In genomic region chr12:113346387-113346786, GRCh38 we compare ENCODE assay signal across 18 cellular contexts. TPM values are rescaled to one million over a fixed set of nuclear protein-coding genes. Genes with fewer than 3 reads are reported as not detected.
DNase-seq lines count a peak whose midpoint lies in the region; ATAC-seq, FAIRE-seq and TF ChIP-seq lines count a peak whose summit lies in the region.
"Had no signal": no experiment of that assay in that cellular context is flagged by ENCODE, and none has a peak within 500 bp of the region (broad histone marks: within the 10 kb centered on the region; RNA-seq: fewer than 3 reads in every experiment).

No MANE protein-coding gene starts in this region.

- H3K36me3 ChIP-seq in GM12878 (ENCODE audit: control insufficient read depth in 2 of 2, insufficient read depth in 2 of 2, low read length in 1 of 2), result no peaks in the 10 kb centered on the region
- H3K36me3 ChIP-seq in mesenchymal stem cell (ENCODE audit: control insufficient read depth in 1 of 2, insufficient read depth in 2 of 2, low read depth in 1 of 2, low read length in 2 of 2), result no peaks in the 10 kb centered on the region
- H3K36me3 ChIP-seq in upper lobe of left lung, result no peaks in the 10 kb centered on the region
- H3K36me3 ChIP-seq in Karpas-422 (ENCODE audit: insufficient read depth, low read length), result no peaks in the 10 kb centered on the region
- H3K36me3 ChIP-seq: BLaER1 treated with 17β-estradiol and CSF1 and Interleukin-3, amounts not matched to agents 10 nM and 100 nM; HAP-1 had no signal

- 46% methylated on average over 5 of the region's 5 CpGs for whole genome bisulfite sequencing in GM12878 (ENCODE audit: insufficient coverage, insufficient replicate concordance, low lambda C conversion rate, missing lambda C conversion rate)
- 94% methylated on average over 4 of the region's 5 CpGs for WGBS in mesenchymal stem cell
- 83 to 86% methylated on average over 5 of the region's 5 CpGs for WGBS in upper lobe of left lung, 2 donors

- TF ChIP-seq RAD21 in GM12878 (IDR thresholded peaks at IDR 0.05; ENCODE audit: insufficient read depth, low read depth, low read length), result no peak

- intact Hi-C loops in GM12878 (cut with micrococcal nuclease; ENCODE audit: unreplicated experiment), result no loop called here

- no peak for TF ChIP-seq EP300 in GM12878 (IDR thresholded peaks at IDR 0.05; ENCODE audit: borderline replicate concordance in 1 of 2, control insufficient read depth in 1 of 2, low read depth in 2 of 2, low read length in 2 of 2)
- TF ChIP-seq EP300 in upper lobe of left lung (IDR thresholded peaks at IDR 0.05), result no peak

- H3K4me2 ChIP-seq in GM12878 (ENCODE audit: control insufficient read depth, insufficient read depth), result no peak overlapping the region
- no peak overlapping the region for H3K4me2 ChIP-seq in mesenchymal stem cell (ENCODE audit: low read length, poor library complexity, severe bottlenecking)
- no peak overlapping the region for H3K4me2 ChIP-seq in Karpas-422 (ENCODE audit: low read depth, low read length, poor library complexity, severe bottlenecking)
- H3K4me2 ChIP-seq: BLaER1 treated with 17β-estradiol and CSF1 and Interleukin-3, amounts not matched to agents 10 nM and 100 nM had no signal

- no peaks in the 10 kb centered on the region; the same call in 1 of the 2 replicates for H3K4me1 ChIP-seq in GM12878 (ENCODE audit: control insufficient read depth, insufficient read depth, low read length)
- peaks cover 1% of the 10 kb centered on the region for H3K4me1 ChIP-seq in mesenchymal stem cell (ENCODE audit: control insufficient read depth, insufficient read depth, low read depth, low read length)
- H3K4me1 ChIP-seq in upper lobe of left lung, result no peaks in the 10 kb centered on the region
- no peaks in the 10 kb centered on the region for H3K4me1 ChIP-seq in Karpas-422 (ENCODE audit: low read length)

- H3K27me3 ChIP-seq in GM12878 (replicated peaks in 1 of 2; ENCODE audit: control insufficient read depth in 2 of 2, insufficient read depth in 2 of 2, low read length in 1 of 2), result no peaks in the 10 kb centered on the region; a peak in 2 of 4 replicates
- H3K27me3 ChIP-seq in mesenchymal stem cell (ENCODE audit: control insufficient read depth in 1 of 2, insufficient read depth in 1 of 2, low read length in 2 of 2), result peaks cover 0 to 14% of the 10 kb centered on the region in 2 experiments
- H3K27me3 ChIP-seq in upper lobe of left lung, result no peaks in the 10 kb centered on the region
- no peaks in the 10 kb centered on the region for H3K27me3 ChIP-seq in Karpas-422 (ENCODE audit: low read length)
- H3K27me3 ChIP-seq: BLaER1 treated with 17β-estradiol and CSF1 and Interleukin-3, amounts not matched to agents 10 nM and 100 nM had no signal

- RAD21 ChIA-PET in GM12878 (lab: Charles Lee; ENCODE audit: unreplicated experiment), result no interaction called here

- H3K79me1 ChIP-seq in mesenchymal stem cell (replicated peaks; ENCODE audit: low read length, poor library complexity, severe bottlenecking), result no peaks in the 10 kb centered on the region

- H3K9me3 ChIP-seq in GM12878 (replicated peaks; ENCODE audit: control insufficient read depth, insufficient read depth, low read length) (no peaks in the 10 kb centered on the region), mesenchymal stem cell (ENCODE audit: control insufficient read depth, low read length) (no peaks in the 10 kb centered on the region), upper lobe of left lung (no peaks in the 10 kb centered on the region), Karpas-422 (ENCODE audit: low read length) (no peaks in the 10 kb centered on the region)
- H3K9me3 ChIP-seq: BLaER1 treated with 17β-estradiol and CSF1 and Interleukin-3, amounts not matched to agents 10 nM and 100 nM; HAP-1 had no signal

- no peak overlapping the region for H3K14ac ChIP-seq in mesenchymal stem cell (ENCODE audit: low read length in 2 of 2)

- no peak for TF ChIP-seq CTCF in GM12878 (IDR thresholded peaks at IDR 0.05 in 2 of 3, conservative IDR thresholded peaks at IDR 0.05 in 1 of 3; ENCODE audit: control insufficient read depth in 2 of 3, extremely low read depth in 1 of 3, insufficient read depth in 1 of 3, low read depth in 3 of 3, low read length in 3 of 3)
- no peak for TF ChIP-seq CTCF in upper lobe of left lung (IDR thresholded peaks at IDR 0.05)

- H2BK120ac ChIP-seq in mesenchymal stem cell (ENCODE audit: low read depth, low read length), result no peak overlapping the region

- in situ Hi-C loops in GM12878 (cut with MboI), result no loop called here

- no TSS peak for BruUV-seq in GM12878 (replicated peaks; lab: Mats Ljungman, UMichigan)

- no peak overlapping the region for H3K4me3 ChIP-seq in GM12878
- no peak overlapping the region for H3K4me3 ChIP-seq in mesenchymal stem cell (ENCODE audit: insufficient read depth in 1 of 2, low read depth in 1 of 2, low read length in 2 of 2)
- H3K4me3 ChIP-seq in upper lobe of left lung, result no peak overlapping the region
- H3K4me3 ChIP-seq in Karpas-422 (ENCODE audit: low read length), result no peak overlapping the region
- H3K4me3 ChIP-seq: BLaER1 treated with 17β-estradiol and CSF1 and Interleukin-3, amounts not matched to agents 10 nM and 100 nM; HAP-1 had no signal

- ATAC-seq in GM12878 (peak; percentile 66), upper lobe of left lung (ENCODE audit: low FRiP score in 2 of 2) (peak; percentile 24 to 47), HG02571 (IDR thresholded peaks at IDR 0.05; ENCODE audit: unreplicated experiment) (no peak)
- ATAC-seq: HepG2 had no signal

- peak; percentile 73 for DNase-seq in NCI-H82 (lab: John Stamatoyannopoulos, UW)
- DNase-seq in NCI-H82 treated with DMSO at 0.1 percent for 48 hours (lab: John Stamatoyannopoulos, UW; ENCODE audit: unreplicated experiment), result no peak
- no peak for DNase-seq in GM12878 (ENCODE audit: low read depth, low spot score)
- no peak for DNase-seq in mesenchymal stem cell
- no peak for DNase-seq in upper lobe of left lung
- DNase-seq in SHP77 (lab: John Stamatoyannopoulos, UW), result no peak
- no peak for DNase-seq in Karpas-422
- DNase-seq: 8988T; ACHN; CD4-positive, alpha-beta memory T cell; DMS79 had no signal

- FAIRE-seq in GM12878 (lab: Jason Lieb, UNC), result no peak
- FAIRE-seq: GM12891, H1, HepG2, HTR-8/SVneo had no signal

- H2AFZ ChIP-seq in GM12878 (ENCODE audit: control insufficient read depth, low read depth, low read length) (no peak overlapping the region), mesenchymal stem cell (ENCODE audit: low read depth, low read length) (no peak overlapping the region), Karpas-422 (ENCODE audit: low read length) (no peak overlapping the region)

- H4K91ac ChIP-seq in mesenchymal stem cell (ENCODE audit: low read length), result no peak overlapping the region

- no peak overlapping the region for H3K18ac ChIP-seq in mesenchymal stem cell (ENCODE audit: low read depth in 1 of 2, low read length in 2 of 2)

- H3K79me2 ChIP-seq in GM12878 (ENCODE audit: control insufficient read depth, insufficient read depth, low read length) (no peaks in the 10 kb centered on the region), Karpas-422 (ENCODE audit: low read length) (no peaks in the 10 kb centered on the region)

- H4K8ac ChIP-seq in mesenchymal stem cell (ENCODE audit: low read length), result peak overlapping the region; percentile 35

- H2BK12ac ChIP-seq in mesenchymal stem cell (ENCODE audit: low read length in 2 of 2), result no peak overlapping the region

- POLR2A ChIA-PET in GM12878 (lab: Charles Lee), result interaction anchor here (1.2 kb wide), 1 partner anchor 11 kb away, joined by 5 read pairs; the partner anchor contains the start of gene SLC8B1

- H3K4ac ChIP-seq in mesenchymal stem cell (ENCODE audit: low read depth in 1 of 2, low read length in 2 of 2), result no peak overlapping the region

- SMC1A ChIA-PET in GM12878 (lab: Charles Lee; ENCODE audit: uncharacterized antibody, unreplicated experiment), result interaction anchor here (0.6 to 1.0 kb wide), 2 partner anchors 11 to 149 kb away, joined by 3 read pairs; partner anchors contain the start of gene SLC8B1

- no peak overlapping the region for H3K23ac ChIP-seq in mesenchymal stem cell (ENCODE audit: low read length in 2 of 2)

- H4K20me1 ChIP-seq in GM12878 (ENCODE audit: control insufficient read depth, insufficient read depth) (no peaks in the 10 kb centered on the region), Karpas-422 (ENCODE audit: insufficient read depth, low read depth, low read length) (no peaks in the 10 kb centered on the region)
- H4K20me1 ChIP-seq: BLaER1 treated with 17β-estradiol and CSF1 and Interleukin-3, amounts not matched to agents 10 nM and 100 nM had no signal

- H3K9ac ChIP-seq in GM12878 (ENCODE audit: control insufficient read depth, insufficient read depth, low read length), result no peak overlapping the region
- H3K9ac ChIP-seq in mesenchymal stem cell (ENCODE audit: low read length), result no peak overlapping the region
- H3K9ac ChIP-seq in Karpas-422 (ENCODE audit: low read length), result no peak overlapping the region
- H3K9ac ChIP-seq: BLaER1 treated with 17β-estradiol and CSF1 and Interleukin-3, amounts not matched to agents 10 nM and 100 nM had no signal

- no peaks in the 10 kb centered on the region for H3K9me2 ChIP-seq in Karpas-422 (replicated peaks; ENCODE audit: insufficient read depth, low read length)

- no peak overlapping the region for H2BK15ac ChIP-seq in mesenchymal stem cell (ENCODE audit: low read depth, poor library complexity, severe bottlenecking)

- TF ChIP-seq POLR2A in GM12878 (IDR thresholded peaks at IDR 0.05; ENCODE audit: low read depth, low read length) (no peak), upper lobe of left lung (IDR thresholded peaks at IDR 0.05) (no peak)

- CTCF ChIA-PET in GM12878 (lab: Yijun Ruan, JAX), result interaction anchor here (0.5 to 1.2 kb wide), 2 partner anchors 11 to 78 kb away, joined by 3 read pairs; no protein-coding TSS in a partner anchor

- no peak overlapping the region for H3K27ac ChIP-seq in GM12878 (ENCODE audit: control insufficient read depth, insufficient read depth)
- no peak overlapping the region for H3K27ac ChIP-seq in mesenchymal stem cell (ENCODE audit: low read length, poor library complexity, severe bottlenecking)
- H3K27ac ChIP-seq in upper lobe of left lung, result no peak overlapping the region
- H3K27ac ChIP-seq in Karpas-422 (ENCODE audit: low read length), result no peak overlapping the region
- H3K27ac ChIP-seq: BLaER1 treated with 17β-estradiol and CSF1 and Interleukin-3, amounts not matched to agents 10 nM and 100 nM had no signal

- no peak overlapping the region for H2AK5ac ChIP-seq in mesenchymal stem cell (ENCODE audit: low read length, severe bottlenecking)

- no peak overlapping the region for H2BK5ac ChIP-seq in mesenchymal stem cell (ENCODE audit: low read depth, low read length, poor library complexity, severe bottlenecking)

RNA-seq across cellular contexts. Expression of gene SLC8B1, which starts 11.5 kb away (rescaled TPM):
- total RNA-seq in GM12878 (2013; cell fraction: nucleolus; rRNA removed), result 39.5 and 55.8 TPM in 2 replicates
- 4.7 and 7.0 TPM in 2 replicates for total RNA-seq in GM12878 (2014; rRNA removed)
- 4.0 and 4.3 TPM in 2 replicates for total RNA-seq in GM12878 (2014; rRNA removed; fragmentation: Illumina TruSeq; extraction: Trizol)
- total RNA-seq in GM12878 (2021), result 6.9 and 9.5 TPM in 2 replicates
- 2.5 TPM for polyA plus RNA-seq in GM12878 (2011; ENCODE audit: low read depth)
- polyA plus RNA-seq in GM12878 (2011; rRNA removed), result 6.5 and 12.3 TPM in 2 replicates
- 18.4 and 21.2 TPM in 2 replicates for polyA plus RNA-seq in GM12878 (2011; cell fraction: cytosol; rRNA removed)
- 30.6 and 34.0 TPM in 2 replicates for polyA plus RNA-seq in GM12878 (2011; cell fraction: nucleus; rRNA removed)
- polyA plus RNA-seq in GM12878 (2012), result 5.1 and 6.7 TPM in 2 replicates
- polyA plus RNA-seq in GM12878 (2014; fragmentation: Illumina TruSeq; extraction: Trizol), result 4.3 and 4.9 TPM in 2 replicates
- polyA plus RNA-seq in GM12878 (2014; fragmentation: Nextera tagmentation; extraction: Ambion mirVana), result under 1 TPM; 0.18 to 0.20 TPM
- polyA plus RNA-seq in GM12878 (2014; rRNA removed), result 7.8 and 8.4 TPM in 2 replicates
- 1 to 10 TPM; 6.5 to 8.7 TPM for polyA plus RNA-seq in GM12878 (2016; fragmentation: Nextera tagmentation; extraction: Ambion mirVana)
- polyA minus RNA-seq in GM12878 (2011; rRNA and poly(A)+ RNA removed), result 15.9 and 28.0 TPM in 2 replicates
- polyA minus RNA-seq in GM12878 (2011; cell fraction: cytosol; rRNA and poly(A)+ RNA removed), result 4.3 and 6.4 TPM in 2 replicates
- polyA minus RNA-seq in GM12878 (2011; cell fraction: nucleus; rRNA and poly(A)+ RNA removed), result 11.2 and 20.4 TPM in 2 replicates
- polyA plus RNA-seq in mesenchymal stem cell (2013, experiment 1 of 2), result 9.5 TPM
- 9.8 TPM for polyA plus RNA-seq in mesenchymal stem cell (2013, experiment 2 of 2)
- total RNA-seq in upper lobe of left lung, result 100 to 1,000 TPM in 1 of 6 donors, 10 to 100 TPM in 5; 35.9 to 189 (median 44.5) TPM
- 5.9 and 9.0 TPM in 2 replicates for total RNA-seq in Karpas-422 (2014; rRNA removed; shearing (Covaris generic); ENCODE audit: low replicate concordance)

RNA-seq across cellular contexts. Expression of gene PLBD2, which starts 12.0 kb away (rescaled TPM):
- 17.2 and 18.3 TPM in 2 replicates for total RNA-seq in GM12878 (2013; cell fraction: nucleolus; rRNA removed)
- total RNA-seq in GM12878 (2014; rRNA removed) (3.3 and 4.8 TPM in 2 replicates), GM12878 (2014; rRNA removed; fragmentation: Illumina TruSeq; extraction: Trizol) (1.1 and 1.4 TPM in 2 replicates), GM12878 (2021) (16.6 and 16.8 TPM in 2 replicates), upper lobe of left lung (10 to 100 TPM; 19.5 to 60.0 (median 46.4) TPM)
- 5.3 TPM for polyA plus RNA-seq in GM12878 (2011; ENCODE audit: low read depth)
- polyA plus RNA-seq in GM12878 (2011; rRNA removed) (2.4 and 5.0 TPM in 2 replicates), GM12878 (2014; fragmentation: Illumina TruSeq; extraction: Trizol) (9.2 and 9.6 TPM in 2 replicates), GM12878 (2014; fragmentation: Nextera tagmentation; extraction: Ambion mirVana) (1 to 10 TPM; 1.6 to 2.3 TPM), GM12878 (2014; rRNA removed) (6.9 and 7.8 TPM in 2 replicates), GM12878 (2016; fragmentation: Nextera tagmentation; extraction: Ambion mirVana) (10 to 100 TPM in 1 of 2 experiments, 1 to 10 TPM in 1; 9.3 to 14.9 TPM)
- 7.0 and 8.4 TPM in 2 replicates for polyA plus RNA-seq in GM12878 (2011; cell fraction: cytosol; rRNA removed)
- polyA plus RNA-seq in GM12878 (2011; cell fraction: nucleus; rRNA removed), result 6.0 and 9.9 TPM in 2 replicates
- polyA plus RNA-seq in GM12878 (2012), result 6.8 and 7.4 TPM in 2 replicates
- polyA minus RNA-seq in GM12878 (2011; rRNA and poly(A)+ RNA removed), result 6.9 and 8.5 TPM in 2 replicates
- polyA minus RNA-seq in GM12878 (2011; cell fraction: cytosol; rRNA and poly(A)+ RNA removed), result 6.9 and 9.3 TPM in 2 replicates
- polyA minus RNA-seq in GM12878 (2011; cell fraction: nucleus; rRNA and poly(A)+ RNA removed), result 2.8 and 5.1 TPM in 2 replicates
- 165 TPM for polyA plus RNA-seq in mesenchymal stem cell (2013, experiment 1 of 2)
- polyA plus RNA-seq in mesenchymal stem cell (2013, experiment 2 of 2), result 149 TPM
- 6.5 and 11.8 TPM in 2 replicates for total RNA-seq in Karpas-422 (2014; rRNA removed; shearing (Covaris generic); ENCODE audit: low replicate concordance)

RNA-seq across cellular contexts. Expression of gene SDS, which starts 57.3 kb away (rescaled TPM):
- not detected in 2 replicates for total RNA-seq in GM12878 (2013; cell fraction: nucleolus; rRNA removed)
- total RNA-seq in GM12878 (2014; rRNA removed), result not detected in 2 replicates
- not detected in 2 replicates for total RNA-seq in GM12878 (2014; rRNA removed; fragmentation: Illumina TruSeq; extraction: Trizol)
- total RNA-seq in GM12878 (2021), result 0.18 TPM in 1 of 2 replicates, not detected in the other
- polyA plus RNA-seq in GM12878 (2011; ENCODE audit: low read depth), result not detected
- not detected in 2 replicates for polyA plus RNA-seq in GM12878 (2011; rRNA removed)
- polyA plus RNA-seq in GM12878 (2011; cell fraction: cytosol; rRNA removed), result not detected in 2 replicates
- polyA plus RNA-seq in GM12878 (2011; cell fraction: nucleus; rRNA removed), result not detected in 2 replicates
- polyA plus RNA-seq in GM12878 (2012), result 0.07 and 0.12 TPM in 2 replicates
- not detected in 2 replicates for polyA plus RNA-seq in GM12878 (2014; fragmentation: Illumina TruSeq; extraction: Trizol)
- not detected for polyA plus RNA-seq in GM12878 (2014; fragmentation: Nextera tagmentation; extraction: Ambion mirVana)
- not detected in 2 replicates for polyA plus RNA-seq in GM12878 (2014; rRNA removed)
- not detected for polyA plus RNA-seq in GM12878 (2016; fragmentation: Nextera tagmentation; extraction: Ambion mirVana)
- polyA minus RNA-seq in GM12878 (2011; rRNA and poly(A)+ RNA removed), result not detected in 2 replicates
- not detected in 2 replicates for polyA minus RNA-seq in GM12878 (2011; cell fraction: cytosol; rRNA and poly(A)+ RNA removed)
- polyA minus RNA-seq in GM12878 (2011; cell fraction: nucleus; rRNA and poly(A)+ RNA removed), result not detected in 2 replicates
- not detected for polyA plus RNA-seq in mesenchymal stem cell (2013, experiment 1 of 2)
- not detected for polyA plus RNA-seq in mesenchymal stem cell (2013, experiment 2 of 2)
- 1 to 10 TPM in 5 of 6 donors, under 1 TPM in 1; 1.00 to 4.0 (median 2.4) TPM for total RNA-seq in upper lobe of left lung
- not detected in 2 replicates for total RNA-seq in Karpas-422 (2014; rRNA removed; shearing (Covaris generic); ENCODE audit: low replicate concordance)
- total RNA-seq: H1, HepG2 had no signal
- polyA plus RNA-seq: CD4-positive, alpha-beta memory T cell; HepG2 had no signal
